ENCODE assay signal across 14 cellular contexts in genomic region chr13:98202026-98202425, GRCh38. TPM values are rescaled to one million over a fixed set of nuclear protein-coding genes. Genes with fewer than 3 reads are reported as not detected.
A peak's percentile ranks its signal among the peaks of the same experiment; 100 is the strongest.
DNase-seq lines count a peak whose midpoint lies in the region; ATAC-seq and TF ChIP-seq lines count a peak whose summit lies in the region.
"Had no signal": no experiment of that assay in that cellular context is flagged by ENCODE, and none has a peak within 500 bp of the region (broad histone marks: within the 10 kb centered on the region; RNA-seq: fewer than 3 reads in every experiment).

No MANE protein-coding gene starts in this region.

- H3K36me3 ChIP-seq in BE2C = no peaks in the 10 kb centered on the region; the same call in 1 of the 2 replicates
- H3K36me3 ChIP-seq in HUES6 (ENCODE audit: control insufficient read depth, insufficient read depth, low read length) = 0 out of 2 replicates have a peak, but pooled peaks cover 7% of the 10 kb centered on the region
- H3K36me3 ChIP-seq in body of pancreas (replicated peaks in 1 of 2; ENCODE audit: insufficient read depth in 1 of 2, low read depth in 2 of 2) = no peaks in the 10 kb centered on the region
- H3K36me3 ChIP-seq in mucosa of descending colon (ENCODE audit: low read depth) = no peaks in the 10 kb centered on the region
- H3K36me3 ChIP-seq in GM23248 (ENCODE audit: low read depth) = no peaks in the 10 kb centered on the region

- TF ChIP-seq CTCF in BE2C (IDR thresholded peaks at IDR 0.05; ENCODE audit: low read depth, low read length) (no peak), body of pancreas (IDR thresholded peaks at IDR 0.05) (no peak), mucosa of descending colon (IDR thresholded peaks at IDR 0.05) (no peak)

- ATAC-seq in body of pancreas (no peak), mucosa of descending colon (peak; percentile 81), HG02870 (IDR thresholded peaks at IDR 0.05; ENCODE audit: unreplicated experiment) (no peak)

- peaks cover 92% of the 10 kb centered on the region for H3K79me2 ChIP-seq in GM23248 (ENCODE audit: insufficient read depth)

- H3K9me3 ChIP-seq in BE2C (no peaks in the 10 kb centered on the region), HUES6 (ENCODE audit: control insufficient read depth, insufficient read depth, low read depth, low read length) (peaks cover 23% of the 10 kb centered on the region), body of pancreas (no peaks in the 10 kb centered on the region), mucosa of descending colon (peaks cover 8% of the 10 kb centered on the region), GM23248 (ENCODE audit: low read depth) (peaks cover 3% of the 10 kb centered on the region)

- intact Hi-C loops in body of pancreas (cut with DNase I) = no loop called here
- intact Hi-C loops in mucosa of descending colon (cut with DNase I, micrococcal nuclease) = no loop called here

- H3K4me1 ChIP-seq in BE2C (peaks cover 12% of the 10 kb centered on the region), HUES6 (ENCODE audit: control insufficient read depth, insufficient read depth, low read length) (peaks cover 39% of the 10 kb centered on the region), body of pancreas (peaks cover 39% of the 10 kb centered on the region), mucosa of descending colon (ENCODE audit: low read depth) (peaks cover 9% of the 10 kb centered on the region), GM23248 (ENCODE audit: insufficient read depth) (peaks cover 44% of the 10 kb centered on the region)

- DNase-seq in BE2C (peak; percentile 75), body of pancreas (peak in 1 of 4 donors; percentile 25), mucosa of descending colon (peak in 2 of 3 donors; percentile 53 to 62), NCI-H2029 treated with DMSO at 0.1 percent for 48 hours (lab: John Stamatoyannopoulos, UW) (no peak), GM23248 (no peak)
- no peak for DNase-seq in activated CD4-positive, alpha-beta T cell treated with anti-CD3 and anti-CD28 coated beads, Interleukin-2, amount 50 U/mL, for 48 hours
- DNase-seq: Calu3, MG63, NCI-H510A treated with DMSO at 0.1 percent for 48 hours, SIG-M5 had no signal

- H3K9me2 ChIP-seq in GM23248 (ENCODE audit: insufficient read depth) = no peaks in the 10 kb centered on the region

- H3K9ac ChIP-seq in HUES6 (ENCODE audit: low read length) (no peak overlapping the region), GM23248 (no peak overlapping the region)

- no peak overlapping the region for H2AFZ ChIP-seq in GM23248

- H3K27ac ChIP-seq in HUES6 (ENCODE audit: low read depth, low read length) (peak overlapping the region; percentile 50; the same call in 1 of the 2 replicates), body of pancreas (peak overlapping the region in 3 of 4 donors; percentile 10 to 57 (median 14)), GM23248 (no peak overlapping the region)

- no peak for TF ChIP-seq POLR2A in body of pancreas (IDR thresholded peaks at IDR 0.05)

- no peaks in the 10 kb centered on the region for H3K27me3 ChIP-seq in BE2C
- no peaks in the 10 kb centered on the region for H3K27me3 ChIP-seq in HUES6 (ENCODE audit: control insufficient read depth, insufficient read depth, low read length)
- H3K27me3 ChIP-seq in body of pancreas = no peaks in the 10 kb centered on the region
- H3K27me3 ChIP-seq in GM23248 (replicated peaks; ENCODE audit: insufficient read depth) = no peaks in the 10 kb centered on the region
- H3K27me3 ChIP-seq: MG63 had no signal

- H4K20me1 ChIP-seq in GM23248 (ENCODE audit: insufficient read depth) = no peaks in the 10 kb centered on the region

- 24 to 35% methylated on average over 6 of the region's 6 CpGs for WGBS in body of pancreas, 2 donors
- WGBS in GM23248 (ENCODE audit: low coverage in 1 of 2, low lambda C conversion rate in 2 of 2, missing lambda C conversion rate in 2 of 2), 2 experiments = 83 to 85% methylated on average over 6 of the region's 6 CpGs

- no peak overlapping the region for H3K4me2 ChIP-seq in GM23248 (ENCODE audit: unreplicated experiment)

- in situ Hi-C loops in GM23248 (cut with MboI) = no loop called here

- no peak overlapping the region for H3K4me3 ChIP-seq in BE2C (ENCODE audit: low read depth, low read length)
- H3K4me3 ChIP-seq in HUES6 (ENCODE audit: low read depth, low read length) = no peak overlapping the region
- no peak overlapping the region for H3K4me3 ChIP-seq in body of pancreas
- no peak overlapping the region for H3K4me3 ChIP-seq in mucosa of descending colon
- no peak overlapping the region for H3K4me3 ChIP-seq in GM23248
- H3K4me3 ChIP-seq: MG63 had no signal

- peaks cover 39% of the 10 kb centered on the region for H3F3A ChIP-seq in GM23248 (ENCODE audit: insufficient read depth)

RNA-seq across cellular contexts. Expression of gene RNF113B, which starts 25.0 kb away (rescaled TPM):
- polyA plus RNA-seq in BE2C (2012; ENCODE audit: insufficient read depth, insufficient read length, low read depth) = not detected
- total RNA-seq in body of pancreas (not detected), mucosa of descending colon (not detected)
- not detected in 2 replicates for total RNA-seq in GM23248 (2014; rRNA removed; shearing (Covaris generic))
- not detected in 2 replicates for polyA plus RNA-seq in GM23248 (2016; fragmentation: Nextera tagmentation; extraction: Ambion mirVana)
- total RNA-seq: Calu3 had no signal
- polyA plus RNA-seq: neural cell, thymus had no signal

RNA-seq across cellular contexts. Expression of gene FARP1, which starts 59.1 kb away (rescaled TPM):
- polyA plus RNA-seq in BE2C (2012; ENCODE audit: insufficient read depth, insufficient read length, low read depth) = 78.2 TPM
- total RNA-seq in body of pancreas = 10 to 100 TPM; 89.5 to 93.6 TPM
- 100 to 1,000 TPM in 1 of 3 donors, 10 to 100 TPM in 2; 44.4 to 111 (median 53.6) TPM for total RNA-seq in mucosa of descending colon
- 43.3 and 56.6 TPM in 2 replicates for total RNA-seq in GM23248 (2014; rRNA removed; shearing (Covaris generic))
- 53.7 and 55.9 TPM in 2 replicates for polyA plus RNA-seq in GM23248 (2016; fragmentation: Nextera tagmentation; extraction: Ambion mirVana)

Comparison
In these comparisons a context has a peak if more than half of its experiments do, and no peak if none do; other contexts are left out.
1. DNase-seq: peak in BE2C (single experiment) and mucosa of descending colon (2 of 3); none in NCI-H2029 treated with DMSO at 0.1 percent for 48 hours (single experiment), activated CD4-positive, alpha-beta T cell treated with anti-CD3 and anti-CD28 coated beads, Interleukin-2, amount 50 U/mL, for 48 hours (0 of 2) and GM23248 (single experiment).